In genomic region chr12:124736115-124737039, GRCh38 we compare ENCODE assay signal across 15 cellular contexts.
DNase-seq lines count a peak whose midpoint lies in the region; ATAC-seq, FAIRE-seq and TF ChIP-seq lines count a peak whose summit lies in the region.
"Had no signal": no experiment of that assay in that cellular context is flagged by ENCODE, and none has a peak within 500 bp of the region (broad histone marks: within the 10 kb centered on the region; RNA-seq: fewer than 3 reads in every experiment).

No MANE protein-coding gene starts in this region.

- no peaks in the 10 kb centered on the region for H3K9me1 ChIP-seq in K562 (ENCODE audit: control insufficient read depth, insufficient read depth, low read length)

- CTCF ChIA-PET in PC-3 (lab: Charles Lee): interaction anchor here (0.6 kb wide), 1 partner anchor 421 kb away, joined by 3 read pairs; no protein-coding TSS in a partner anchor
- CTCF ChIA-PET in K562 (lab: Yijun Ruan, JAX; ENCODE audit: low intra/inter-chr PET ratio): no interaction called here

- WGBS in K562 (ENCODE audit: insufficient coverage, low coverage, missing lambda C conversion rate): 35% methylated on average over 15 of the region's 27 CpGs

- peak overlapping the region; percentile 39 for H3K4me2 ChIP-seq in PC-3 (ENCODE audit: low read length)
- no peak overlapping the region for H3K4me2 ChIP-seq in K562 (ENCODE audit: insufficient read depth, low read length)

- H3K27ac ChIP-seq in PC-3 (ENCODE audit: low read length) (no peak overlapping the region), K562 (ENCODE audit: extremely low read depth, low read depth, low read length) (no peak overlapping the region)
- H3K27ac ChIP-seq: 22Rv1 had no signal

- no peak for TF ChIP-seq RAD21 in K562 (CRISPR knock-in tag; conservative IDR thresholded peaks at IDR 0.05 in 1 of 2, IDR thresholded peaks at IDR 0.05 in 1 of 2)

- peaks cover 12% of the 10 kb centered on the region for H3K36me3 Mint-ChIP-seq in stimulated activated effector memory CD8-positive, alpha-beta T cell treated with anti-CD3 and anti-CD28 coated beads, Interleukin-12 subunit alpha, Interleukin-12 subunit beta, amount 100 ng/mL, for 72 hours

- H3K9me3 ChIP-seq in PC-3 (ENCODE audit: low read length) (no peaks in the 10 kb centered on the region), K562 (replicated peaks; ENCODE audit: control insufficient read depth, insufficient read depth, low read depth, low read length) (0 out of 2 replicates have a peak, but pooled peaks cover 2% of the 10 kb centered on the region)

- no peak overlapping the region for H3K4me3 Mint-ChIP-seq in stimulated activated effector memory CD8-positive, alpha-beta T cell treated with anti-CD3 and anti-CD28 coated beads, Interleukin-12 subunit alpha, Interleukin-12 subunit beta, amount 100 ng/mL, for 72 hours
- H3K4me3 Mint-ChIP-seq: activated B cell treated with CpG ODN at 0.5 μM for 24 hours, neural crest cell had no signal

- H3K36me3 ChIP-seq in PC-3 (ENCODE audit: low read depth, low read length) (no peaks in the 10 kb centered on the region), K562 (ENCODE audit: control insufficient read depth, insufficient read depth, low read length) (no peaks in the 10 kb centered on the region)

- no peaks in the 10 kb centered on the region for H3K9me3 Mint-ChIP-seq in stimulated activated effector memory CD8-positive, alpha-beta T cell treated with anti-CD3 and anti-CD28 coated beads, Interleukin-12 subunit alpha, Interleukin-12 subunit beta, amount 100 ng/mL, for 72 hours
- H3K9me3 Mint-ChIP-seq: activated B cell treated with CpG ODN at 0.5 μM for 24 hours, neural crest cell had no signal

- H2AFZ ChIP-seq in PC-3 (ENCODE audit: low read length) (peak overlapping the region; percentile 79), K562 (ENCODE audit: low read depth, low read length) (0 out of 2 replicates have a peak overlapping the region, but pooled peaks have one; percentile 2)

- intact Hi-C loops in PC-3 (cut with micrococcal nuclease): no loop called here
- intact Hi-C loops in K562 (cut with micrococcal nuclease): no loop called here

- H3K27me3 ChIP-seq in PC-3 (ENCODE audit: low read length) (no peaks in the 10 kb centered on the region), K562 (ENCODE audit: control insufficient read depth in 2 of 2, insufficient read depth in 2 of 2, low read length in 2 of 2) (no peaks in the 10 kb centered on the region)
- H3K27me3 ChIP-seq: dorsolateral prefrontal cortex had no signal

- H3K79me2 ChIP-seq in PC-3 (ENCODE audit: low read length) (no peaks in the 10 kb centered on the region), K562 (ENCODE audit: control insufficient read depth, insufficient read depth, low read length) (no peaks in the 10 kb centered on the region)

- POLR2A ChIA-PET in PC-3 (lab: Charles Lee; ENCODE audit: unreplicated experiment) (no interaction called here), K562 (lab: Yijun Ruan, JAX) (interaction anchor here (0.6 kb wide), 1 partner anchor 1067 kb away, joined by 3 read pairs; no protein-coding TSS in a partner anchor)

- ATAC-seq in PC-3: no peak
- no peak for ATAC-seq in K562
- peak; percentile 61 for ATAC-seq in stimulated activated effector memory CD8-positive, alpha-beta T cell treated with anti-CD3 and anti-CD28 coated beads, Interleukin-12 subunit alpha, Interleukin-12 subunit beta, amount 100 ng/mL, for 72 hours
- no peak for ATAC-seq in GM21576 (IDR thresholded peaks at IDR 0.05; ENCODE audit: unreplicated experiment)

- TF ChIP-seq CTCF in PC-3 (conservative IDR thresholded peaks at IDR 0.05; ENCODE audit: low read depth, low read length): no peak
- no peak for TF ChIP-seq CTCF in K562 (IDR thresholded peaks at IDR 0.05 in 2 of 3, conservative IDR thresholded peaks at IDR 0.05 in 1 of 3; ENCODE audit: insufficient read depth in 2 of 3, low read depth in 1 of 3, low read length in 3 of 3)

- H3K4me1 ChIP-seq in PC-3 (ENCODE audit: insufficient read depth, low read length): peaks cover 19% of the 10 kb centered on the region
- peaks cover 9 to 33% of the 10 kb centered on the region in 2 experiments; a peak in 4 of 5 replicates for H3K4me1 ChIP-seq in K562 (replicated peaks in 1 of 2; ENCODE audit: control insufficient read depth in 2 of 2, insufficient read depth in 2 of 2, low read length in 2 of 2)

- H4K20me1 ChIP-seq in PC-3 (ENCODE audit: low read length): no peaks in the 10 kb centered on the region
- H4K20me1 ChIP-seq in K562 (replicated peaks; ENCODE audit: control insufficient read depth, insufficient read depth, low read length): peaks cover 6% of the 10 kb centered on the region; the same call in 1 of the 2 replicates

- no peak for TF ChIP-seq EP300 in K562 (IDR thresholded peaks at IDR 0.05; ENCODE audit: low read length)

- H3K4me1 Mint-ChIP-seq in stimulated activated effector memory CD8-positive, alpha-beta T cell treated with anti-CD3 and anti-CD28 coated beads, Interleukin-12 subunit alpha, Interleukin-12 subunit beta, amount 100 ng/mL, for 72 hours: peaks cover 39% of the 10 kb centered on the region
- H3K4me1 Mint-ChIP-seq: activated B cell treated with CpG ODN at 0.5 μM for 24 hours had no signal

- H3K9ac ChIP-seq in PC-3 (ENCODE audit: low read length): no peak overlapping the region
- no peak overlapping the region; a peak in 1 of 4 replicates for H3K9ac ChIP-seq in K562 (ENCODE audit: insufficient read depth in 1 of 2, low read depth in 2 of 2, low read length in 2 of 2)

- no TSS peak for BruUV-seq in PC-3 (replicated peaks; lab: Mats Ljungman, UMichigan)
- BruUV-seq in K562 (replicated peaks; lab: Mats Ljungman, UMichigan): no TSS peak

- TF ChIP-seq POLR2A in K562 (conservative IDR thresholded peaks at IDR 0.05): no peak

- no peak for FAIRE-seq in K562 (lab: Jason Lieb, UNC)

- H3K4me3 ChIP-seq in PC-3 (ENCODE audit: low read length) (no peak overlapping the region), K562 (no peak overlapping the region)

- peak; percentile 22 for DNase-seq in activated CD4-positive, alpha-beta T cell treated with anti-CD3 and anti-CD28 coated beads for 1 hour
- DNase-seq in activated CD4-positive, alpha-beta T cell treated with anti-CD3 and anti-CD28 coated beads for 48 hours: no peak
- DNase-seq in PC-3 (no peak), K562 (ENCODE audit: extremely low read depth in 1 of 4, low spot score in 3 of 4) (no peak), NCI-H510A (lab: John Stamatoyannopoulos, UW) (no peak), AG08396 (ENCODE audit: low spot score) (no peak)
- no peak for DNase-seq in stimulated activated effector memory CD8-positive, alpha-beta T cell treated with anti-CD3 and anti-CD28 coated beads, Interleukin-12 subunit alpha, Interleukin-12 subunit beta, amount 100 ng/mL, for 72 hours (ENCODE audit: low spot score in 2 of 2)
- DNase-seq: activated B cell treated with CpG ODN at 0.5 μM for 24 hours, amniotic stem cell, DMS53, dorsolateral prefrontal cortex, NCI-H2227 treated with DMSO at 0.1 percent for 48 hours had no signal

- no peaks in the 10 kb centered on the region for H3K9me2 ChIP-seq in PC-3 (replicated peaks; ENCODE audit: low read length)

- H3K27ac Mint-ChIP-seq in stimulated activated effector memory CD8-positive, alpha-beta T cell treated with anti-CD3 and anti-CD28 coated beads, Interleukin-12 subunit alpha, Interleukin-12 subunit beta, amount 100 ng/mL, for 72 hours: peak overlapping the region; percentile 74
- H3K27ac Mint-ChIP-seq: activated B cell treated with CpG ODN at 0.5 μM for 24 hours had no signal

- in situ Hi-C loops in K562 (cut with MboI): no loop called here

- peaks cover 6% of the 10 kb centered on the region for H3F3A ChIP-seq in PC-3 (ENCODE audit: low read length, unreplicated experiment)

TF ChIP-seq in K562, 482 proteins besides CTCF, POLR2A, EP300 and RAD21 (continues in another document):
- TF ChIP-seq SAFB (IDR thresholded peaks at IDR 0.05; ENCODE audit: borderline replicate concordance, low read depth, low read length): peak; percentile 82
- 0 out of 2 replicates have a peak, but pooled peaks have one; percentile 59 for TF ChIP-seq HNRNPL (IDR thresholded peaks at IDR 0.05; ENCODE audit: low read depth, low read length)
- TF ChIP-seq U2AF1 (optimal IDR thresholded peaks at IDR 0.05; ENCODE audit: low read depth, low read length): no peak
- TF ChIP-seq, protein P1, sequence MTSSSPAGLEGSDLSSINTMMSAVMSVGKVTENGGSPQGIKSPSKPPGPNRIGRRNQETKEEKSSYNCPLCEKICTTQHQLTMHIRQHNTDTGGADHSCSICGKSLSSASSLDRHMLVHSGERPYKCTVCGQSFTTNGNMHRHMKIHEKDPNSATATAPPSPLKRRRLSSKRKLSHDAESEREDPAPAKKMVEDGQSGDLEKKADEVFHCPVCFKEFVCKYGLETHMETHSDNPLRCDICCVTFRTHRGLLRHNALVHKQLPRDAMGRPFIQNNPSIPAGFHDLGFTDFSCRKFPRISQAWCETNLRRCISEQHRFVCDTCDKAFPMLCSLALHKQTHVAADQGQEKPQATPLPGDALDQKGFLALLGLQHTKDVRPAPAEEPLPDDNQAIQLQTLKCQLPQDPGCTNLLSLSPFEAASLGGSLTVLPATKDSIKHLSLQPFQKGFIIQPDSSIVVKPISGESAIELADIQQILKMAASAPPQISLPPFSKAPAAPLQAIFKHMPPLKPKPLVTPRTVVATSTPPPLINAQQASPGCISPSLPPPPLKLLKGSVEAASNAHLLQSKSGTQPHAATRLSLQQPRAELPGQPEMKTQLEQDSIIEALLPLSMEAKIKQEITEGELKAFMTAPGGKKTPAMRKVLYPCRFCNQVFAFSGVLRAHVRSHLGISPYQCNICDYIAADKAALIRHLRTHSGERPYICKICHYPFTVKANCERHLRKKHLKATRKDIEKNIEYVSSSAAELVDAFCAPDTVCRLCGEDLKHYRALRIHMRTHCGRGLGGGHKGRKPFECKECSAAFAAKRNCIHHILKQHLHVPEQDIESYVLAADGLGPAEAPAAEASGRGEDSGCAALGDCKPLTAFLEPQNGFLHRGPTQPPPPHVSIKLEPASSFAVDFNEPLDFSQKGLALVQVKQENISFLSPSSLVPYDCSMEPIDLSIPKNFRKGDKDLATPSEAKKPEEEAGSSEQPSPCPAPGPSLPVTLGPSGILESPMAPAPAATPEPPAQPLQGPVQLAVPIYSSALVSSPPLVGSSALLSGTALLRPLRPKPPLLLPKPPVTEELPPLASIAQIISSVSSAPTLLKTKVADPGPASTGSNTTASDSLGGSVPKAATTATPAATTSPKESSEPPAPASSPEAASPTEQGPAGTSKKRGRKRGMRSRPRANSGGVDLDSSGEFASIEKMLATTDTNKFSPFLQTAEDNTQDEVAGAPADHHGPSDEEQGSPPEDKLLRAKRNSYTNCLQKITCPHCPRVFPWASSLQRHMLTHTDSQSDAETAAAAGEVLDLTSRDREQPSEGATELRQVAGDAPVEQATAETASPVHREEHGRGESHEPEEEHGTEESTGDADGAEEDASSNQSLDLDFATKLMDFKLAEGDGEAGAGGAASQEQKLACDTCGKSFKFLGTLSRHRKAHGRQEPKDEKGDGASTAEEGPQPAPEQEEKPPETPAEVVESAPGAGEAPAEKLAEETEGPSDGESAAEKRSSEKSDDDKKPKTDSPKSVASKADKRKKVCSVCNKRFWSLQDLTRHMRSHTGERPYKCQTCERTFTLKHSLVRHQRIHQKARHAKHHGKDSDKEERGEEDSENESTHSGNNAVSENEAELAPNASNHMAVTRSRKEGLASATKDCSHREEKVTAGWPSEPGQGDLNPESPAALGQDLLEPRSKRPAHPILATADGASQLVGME (CRISPR knock-in tag; IDR thresholded peaks at IDR 0.05): no peak
